Comparison of ENCODE assay signal across 21 cellular contexts in the genomic region with DNA sequence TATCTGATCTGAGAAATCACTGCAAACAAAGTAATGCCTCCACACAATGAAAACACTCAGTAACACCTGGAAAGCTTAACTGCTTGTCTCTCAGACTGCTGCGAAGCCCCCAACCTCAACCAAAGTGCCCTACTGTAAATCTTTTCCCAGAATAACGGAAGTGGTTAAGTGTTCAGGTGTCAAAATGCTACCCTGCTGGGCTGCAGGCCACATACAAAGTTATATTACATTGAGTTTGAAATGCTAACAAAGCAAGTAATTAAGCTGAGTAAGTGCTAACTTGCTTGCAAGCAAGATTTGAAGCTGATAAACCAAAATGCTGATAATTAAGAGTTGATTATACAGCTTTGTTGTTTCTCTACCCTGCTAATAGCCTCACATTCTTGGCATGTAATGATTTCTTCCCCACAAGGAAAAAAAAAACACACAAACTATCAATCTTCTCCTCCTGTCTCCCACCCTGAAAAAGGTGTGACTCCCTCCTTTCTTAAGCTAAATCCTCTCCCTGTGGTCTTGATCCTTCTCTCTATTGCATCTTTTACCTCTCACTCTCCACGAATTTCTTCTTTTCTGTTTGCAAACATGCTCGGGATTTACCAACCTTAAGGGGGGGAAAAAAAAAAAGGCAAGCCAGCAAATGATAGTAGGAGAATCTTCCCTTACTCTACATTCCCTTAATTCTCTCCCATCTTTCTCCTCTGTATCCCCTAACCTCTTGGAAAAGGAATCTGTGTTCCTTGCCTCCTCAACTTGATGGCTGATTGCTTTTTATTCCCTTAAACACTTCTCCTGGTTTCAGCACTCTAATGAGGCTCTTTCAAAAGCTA.
DNase-seq lines count a peak whose midpoint lies in the region; ATAC-seq and TF ChIP-seq lines count a peak whose summit lies in the region.
"Had no signal": no experiment of that assay in that cellular context is flagged by ENCODE, and none has a peak within 500 bp of the region (broad histone marks: within the 10 kb centered on the region; RNA-seq: fewer than 3 reads in every experiment).

No MANE protein-coding gene starts in this region.

- H3K27me3 Mint-ChIP-seq in CD8-positive, alpha-beta memory T cell: no peaks in the 10 kb centered on the region
- H3K27me3 Mint-ChIP-seq in activated CD8-positive, alpha-beta T cell treated with anti-CD3 and anti-CD28 coated beads for 36 hours: no peaks in the 10 kb centered on the region
- H3K27me3 Mint-ChIP-seq: CD4-positive, CD25-positive, alpha-beta regulatory T cell had no signal

- ATAC-seq in activated CD8-positive, alpha-beta T cell treated with anti-CD3 and anti-CD28 coated beads for 36 hours: no peak
- ATAC-seq in HG03521 (IDR thresholded peaks at IDR 0.05; ENCODE audit: unreplicated experiment): no peak
- ATAC-seq: body of pancreas, heart left ventricle, left colon, SK-N-SH treated with all-trans-retinoic acid at 6 μM for 48 hours had no signal

- H3K4me2 ChIP-seq in trophoblast cell (ENCODE audit: low read length): no peak overlapping the region

- H3K79me1 ChIP-seq in trophoblast cell (ENCODE audit: low read length): no peaks in the 10 kb centered on the region

- H2BK12ac ChIP-seq in trophoblast cell (ENCODE audit: low read length): no peak overlapping the region

- no peak overlapping the region for H3K9ac ChIP-seq in trophoblast cell (ENCODE audit: low read length)

- H3K4ac ChIP-seq in trophoblast cell (ENCODE audit: low read depth, low read length): no peak overlapping the region

- in situ Hi-C loops in KBM-7 (cut with MboI; ENCODE audit: low pct_unique_long_range_greater_than_20kb, low sequenced_read_pairs): no loop called here

- H3K9me3 Mint-ChIP-seq in CD8-positive, alpha-beta memory T cell: no peaks in the 10 kb centered on the region
- H3K9me3 Mint-ChIP-seq in activated CD8-positive, alpha-beta T cell treated with anti-CD3 and anti-CD28 coated beads for 36 hours: no peaks in the 10 kb centered on the region
- H3K9me3 Mint-ChIP-seq: CD4-positive, CD25-positive, alpha-beta regulatory T cell; naive B cell; T-helper 2 cell treated with Interferon-gamma antibody and Interleukin-4, amounts not matched to agents 5 μg/mL and 100 μg/mL, for 36 hours had no signal

- no peak overlapping the region for H4K12ac ChIP-seq in trophoblast cell (ENCODE audit: low read depth, low read length)

- no peak overlapping the region for H4K8ac ChIP-seq in trophoblast cell (ENCODE audit: low read depth, low read length)

- H3K36me3 ChIP-seq in CD8-positive, alpha-beta memory T cell (ENCODE audit: insufficient read depth, low read length): no peaks in the 10 kb centered on the region
- H3K36me3 ChIP-seq in trophoblast cell (ENCODE audit: control insufficient read depth in 1 of 2, insufficient read depth in 2 of 2, low read length in 2 of 2): no peaks in the 10 kb centered on the region
- H3K36me3 ChIP-seq: heart left ventricle, suprapubic skin had no signal

- no peak overlapping the region for H2AFZ ChIP-seq in trophoblast cell (ENCODE audit: insufficient read depth, low read length, poor library complexity)

- POLR2A ChIA-PET in CD8-positive, alpha-beta memory T cell (lab: Charles Lee): no interaction called here
- POLR2A ChIA-PET in activated CD8-positive, alpha-beta T cell treated with anti-CD3 and anti-CD28 coated beads for 36 hours (lab: Charles Lee): no interaction called here

- no peak overlapping the region for H3K4me3 ChIP-seq in CD8-positive, alpha-beta memory T cell (ENCODE audit: low read length)
- no peak overlapping the region for H3K4me3 ChIP-seq in trophoblast cell (ENCODE audit: low read depth, low read length)
- H3K4me3 ChIP-seq: body of pancreas, heart left ventricle, suprapubic skin had no signal

- no peak overlapping the region for H3K18ac ChIP-seq in trophoblast cell (ENCODE audit: low read length)

- peaks cover 11% of the 10 kb centered on the region for H3K4me1 ChIP-seq in CD8-positive, alpha-beta memory T cell (ENCODE audit: insufficient read depth, low read length)
- no peaks in the 10 kb centered on the region for H3K4me1 ChIP-seq in trophoblast cell (ENCODE audit: control insufficient read depth in 1 of 2, insufficient read depth in 2 of 2, low read length in 2 of 2)
- H3K4me1 ChIP-seq: body of pancreas, suprapubic skin had no signal

- H3K27ac Mint-ChIP-seq in CD8-positive, alpha-beta memory T cell: peak overlapping the region in 5 of 8 donors; percentile 13 to 69 (median 21)
- no peak overlapping the region for H3K27ac Mint-ChIP-seq in activated CD8-positive, alpha-beta T cell treated with anti-CD3 and anti-CD28 coated beads for 36 hours
- H3K27ac Mint-ChIP-seq: CD4-positive, CD25-positive, alpha-beta regulatory T cell; T-helper 2 cell treated with Interferon-gamma antibody and Interleukin-4, amounts not matched to agents 5 μg/mL and 100 μg/mL, for 36 hours had no signal

- CTCF ChIA-PET in CD8-positive, alpha-beta memory T cell (lab: Charles Lee): no interaction called here
- CTCF ChIA-PET in activated CD8-positive, alpha-beta T cell treated with anti-CD3 and anti-CD28 coated beads for 36 hours (lab: Charles Lee): interaction anchor here (1.1 kb wide), 1 partner anchor 114 kb away, joined by 4 read pairs; no protein-coding TSS in a partner anchor

- peaks cover 0 to 9% (median 8%) of the 10 kb centered on the region in 3 donors for H3K4me1 Mint-ChIP-seq in CD8-positive, alpha-beta memory T cell
- peaks cover 3% of the 10 kb centered on the region for H3K4me1 Mint-ChIP-seq in activated CD8-positive, alpha-beta T cell treated with anti-CD3 and anti-CD28 coated beads for 36 hours (ENCODE audit: low read depth)

- H3K9me3 ChIP-seq in CD8-positive, alpha-beta memory T cell (ENCODE audit: low read length): no peaks in the 10 kb centered on the region
- no peaks in the 10 kb centered on the region for H3K9me3 ChIP-seq in trophoblast cell (ENCODE audit: insufficient read depth, low read depth, low read length)
- H3K9me3 ChIP-seq: body of pancreas, heart left ventricle, suprapubic skin had no signal

- H2AK5ac ChIP-seq in trophoblast cell (ENCODE audit: low read length): no peak overlapping the region

- H3K4me3 Mint-ChIP-seq in CD8-positive, alpha-beta memory T cell: peak overlapping the region in 4 of 7 donors; percentile 7 to 32 (median 12)
- H3K4me3 Mint-ChIP-seq in activated CD8-positive, alpha-beta T cell treated with anti-CD3 and anti-CD28 coated beads for 36 hours: no peak overlapping the region
- H3K4me3 Mint-ChIP-seq: CD4-positive, CD25-positive, alpha-beta regulatory T cell; naive B cell; T-helper 2 cell treated with Interferon-gamma antibody and Interleukin-4, amounts not matched to agents 5 μg/mL and 100 μg/mL, for 36 hours had no signal

- H3K36me3 Mint-ChIP-seq in CD8-positive, alpha-beta memory T cell: peaks cover 0 to 9% (median 0%) of the 10 kb centered on the region in 3 donors
- H3K36me3 Mint-ChIP-seq in activated CD8-positive, alpha-beta T cell treated with anti-CD3 and anti-CD28 coated beads for 36 hours (ENCODE audit: low read depth): no peaks in the 10 kb centered on the region
- H3K36me3 Mint-ChIP-seq: naive B cell had no signal

- no peak overlapping the region for H3K14ac ChIP-seq in trophoblast cell (ENCODE audit: low read length)

- no peak overlapping the region for H3K27ac ChIP-seq in CD8-positive, alpha-beta memory T cell (ENCODE audit: low read depth, low read length)
- no peak overlapping the region for H3K27ac ChIP-seq in trophoblast cell (ENCODE audit: low read depth, low read length)
- H3K27ac ChIP-seq: body of pancreas, heart left ventricle, suprapubic skin had no signal

- WGBS in trophoblast cell (ENCODE audit: extremely low coverage, insufficient coverage, insufficient read length): no CpG with 5 or more reads among the region's 4 CpGs

- no peaks in the 10 kb centered on the region for H3K27me3 ChIP-seq in CD8-positive, alpha-beta memory T cell (ENCODE audit: insufficient read depth, low read length, poor library complexity, severe bottlenecking)
- H3K27me3 ChIP-seq in trophoblast cell (ENCODE audit: insufficient read depth, low read length): no peaks in the 10 kb centered on the region
- H3K27me3 ChIP-seq: body of pancreas, heart left ventricle, suprapubic skin had no signal

- H2BK5ac ChIP-seq in trophoblast cell (ENCODE audit: low read depth, low read length, poor library complexity): no peak overlapping the region

- DNase-seq in NCI-H2107 treated with DMSO at 0.1 percent for 48 hours (lab: John Stamatoyannopoulos, UW; ENCODE audit: unreplicated experiment) (peak; percentile 42), NCI-H2107 (lab: John Stamatoyannopoulos, UW) (no peak), KBM-7 (peak; percentile 28), SW 1271 (lab: John Stamatoyannopoulos, UW) (no peak), trophoblast cell (no peak)
- no peak for DNase-seq in CD8-positive, alpha-beta memory T cell
- peak; percentile 23 for DNase-seq in activated CD8-positive, alpha-beta T cell treated with anti-CD3 and anti-CD28 coated beads for 36 hours
- DNase-seq: 8988T; activated CD4-positive, alpha-beta T cell treated with anti-CD3 and anti-CD28 coated beads, Interleukin-2, amount 50 U/mL, for 4 hours; body of pancreas; heart left ventricle; left colon; mesenchymal stem cell; naive B cell; NCI-H2029; occipital lobe had no signal

- no peak for TF ChIP-seq CTCF in activated CD8-positive, alpha-beta T cell treated with anti-CD3 and anti-CD28 coated beads for 36 hours (IDR thresholded peaks at IDR 0.05)

- H2BK120ac ChIP-seq in trophoblast cell (ENCODE audit: insufficient read depth, low read length, poor library complexity): no peak overlapping the region

- intact Hi-C loops in activated CD8-positive, alpha-beta T cell treated with anti-CD3 and anti-CD28 coated beads for 36 hours (cut with micrococcal nuclease): no loop called here

- H3K23ac ChIP-seq in trophoblast cell (ENCODE audit: low read length): no peak overlapping the region

- no peak overlapping the region for H4K91ac ChIP-seq in trophoblast cell (ENCODE audit: low read depth, low read length)

- no peaks in the 10 kb centered on the region for H3K79me2 ChIP-seq in trophoblast cell (ENCODE audit: control insufficient read depth, insufficient read depth, low read length, poor library complexity)

Comparison
In these comparisons a context has a peak if more than half of its experiments do, and no peak if none do; other contexts are left out.
1. DNase-seq: peak in NCI-H2107 treated with DMSO at 0.1 percent for 48 hours (single experiment), KBM-7 (single experiment) and activated CD8-positive, alpha-beta T cell treated with anti-CD3 and anti-CD28 coated beads for 36 hours (single experiment); none in NCI-H2107 (single experiment), CD8-positive, alpha-beta memory T cell (0 of 5), SW 1271 (0 of 2) and trophoblast cell (0 of 2).